In genomic region chr21:38985423-38986378, GRCh38 we compare ENCODE assay signal across 8 cellular contexts.
DNase-seq lines count a peak whose midpoint lies in the region; ATAC-seq and TF ChIP-seq lines count a peak whose summit lies in the region.

No MANE protein-coding gene starts in this region.

- peak overlapping the region in 1 of 2 donors; percentile 4 for H3K4me3 ChIP-seq in foreskin fibroblast (ENCODE audit: low read depth in 1 of 2, low read length in 2 of 2)
- peak overlapping the region; percentile 4 for H3K4me3 ChIP-seq in skeletal muscle satellite cell (ENCODE audit: low read length)

- no peaks in the 10 kb centered on the region for H3K9me3 ChIP-seq in skeletal muscle satellite cell (replicated peaks; ENCODE audit: low read length)

- H3K36me3 ChIP-seq in skeletal muscle satellite cell (ENCODE audit: insufficient read depth, low read length): no peaks in the 10 kb centered on the region

- H3K27me3 ChIP-seq in skeletal muscle satellite cell (ENCODE audit: control insufficient read depth, insufficient read depth, low read length): peaks cover 53% of the 10 kb centered on the region

- DNase-seq in AG20443 (ENCODE audit: low spot score) (peak; percentile 94), NCI-H2107 treated with DMSO at 0.1 percent for 48 hours (lab: John Stamatoyannopoulos, UW; ENCODE audit: unreplicated experiment) (peak; percentile 97), foreskin fibroblast (peak; percentile 93 to 97)
- peak; percentile 27 to 49 (median 30) for DNase-seq in activated CD8-positive, alpha-beta memory T cell treated with anti-CD3 and anti-CD28 coated beads for 48 hours (ENCODE audit: low read depth in 2 of 3, low spot score in 2 of 3)
- DNase-seq in effector CD8-positive, alpha-beta T cell (lab: John Stamatoyannopoulos, UW): no peak

- H3K4me1 ChIP-seq in skeletal muscle satellite cell (ENCODE audit: control insufficient read depth, insufficient read depth, low read length): peaks cover 56% of the 10 kb centered on the region

- peak; percentile 71 for ATAC-seq in GM21786 (IDR thresholded peaks at IDR 0.05; ENCODE audit: unreplicated experiment)
- ATAC-seq in GM19324 (IDR thresholded peaks at IDR 0.05; ENCODE audit: low FRiP score, unreplicated experiment): no peak

- peak overlapping the region; percentile 8 for H3K9ac ChIP-seq in skeletal muscle satellite cell (ENCODE audit: low read depth, low read length)

- peak overlapping the region; percentile 57 for H3K4me2 ChIP-seq in skeletal muscle satellite cell (ENCODE audit: low read length)

- no peak for TF ChIP-seq CTCF in foreskin fibroblast (IDR thresholded peaks at IDR 0.05; ENCODE audit: low read depth, low read length)
